Comparison of ENCODE assay signal across 14 cellular contexts in genomic region chr1:225650198-225650597, GRCh38. TPM values are rescaled to one million over a fixed set of nuclear protein-coding genes. Genes with fewer than 3 reads are reported as not detected.
DNase-seq lines count a peak whose midpoint lies in the region; ATAC-seq, FAIRE-seq and TF ChIP-seq lines count a peak whose summit lies in the region.
"Had no signal": no experiment of that assay in that cellular context is flagged by ENCODE, and none has a peak within 500 bp of the region (broad histone marks: within the 10 kb centered on the region; RNA-seq: fewer than 3 reads in every experiment).

No MANE protein-coding gene starts in this region.

- FAIRE-seq in H1 (lab: Jason Lieb, UNC), result no peak

- peak overlapping the region; percentile 99 for H3K9ac ChIP-seq in SK-N-SH
- H3K9ac ChIP-seq in H1 (replicated peaks in 1 of 4; ENCODE audit: extremely low read depth in 1 of 4, low read depth in 3 of 4, low read length in 3 of 4), result no peak overlapping the region
- H3K9ac ChIP-seq in neural cell (ENCODE audit: low read length), result no peak overlapping the region

- H4K20me1 ChIP-seq in SK-N-SH (ENCODE audit: insufficient read depth) (peaks cover 54% of the 10 kb centered on the region), H1 (replicated peaks in 1 of 2; ENCODE audit: control insufficient read depth in 1 of 2, insufficient read depth in 2 of 2, low read length in 2 of 2) (peaks cover 3 to 12% of the 10 kb centered on the region in 2 experiments), neural cell (ENCODE audit: insufficient read depth) (no peaks in the 10 kb centered on the region)

- H3F3A ChIP-seq in SK-N-SH (replicated peaks; ENCODE audit: insufficient read depth), result peaks cover 45% of the 10 kb centered on the region
- H3F3A ChIP-seq in neural cell (ENCODE audit: insufficient read depth, low read length, poor library complexity, severe bottlenecking), result no peaks in the 10 kb centered on the region

- no peak overlapping the region for H2BK15ac ChIP-seq in H1 (ENCODE audit: low read length)

- peak overlapping the region; percentile 72 to 90; a peak in 3 of 4 replicates for H3K27ac ChIP-seq in SK-N-SH (ENCODE audit: low read depth in 2 of 2, low read length in 1 of 2)
- no peak overlapping the region for H3K27ac ChIP-seq in H1 (ENCODE audit: low read depth, low read length)
- H3K27ac ChIP-seq in neural cell (ENCODE audit: low read length), result no peak overlapping the region
- peak overlapping the region; percentile 83 for H3K27ac ChIP-seq in upper lobe of right lung
- H3K27ac ChIP-seq: 22Rv1 had no signal

- POLR2A ChIA-PET in SK-N-SH (lab: Yijun Ruan, JAX) (no interaction called here), H1 (lab: Charles Lee; ENCODE audit: partially characterized antibody) (interaction anchor here (1.1 to 2.3 kb wide), 6 partner anchors 12 to 135 kb away, joined by 3 to 7 read pairs (median 4); no protein-coding TSS in a partner anchor)

- H3K79me1 ChIP-seq in H1 (ENCODE audit: low read depth, low read length), result no peaks in the 10 kb centered on the region

- H3K18ac ChIP-seq in H1 (ENCODE audit: extremely low read depth, low read length), result no peak overlapping the region

- TF ChIP-seq RAD21 in SK-N-SH (IDR thresholded peaks at IDR 0.05; ENCODE audit: low read length), result no peak
- TF ChIP-seq RAD21 in H1 (IDR thresholded peaks at IDR 0.05 in 1 of 2, conservative IDR thresholded peaks at IDR 0.05 in 1 of 2; ENCODE audit: low read depth in 2 of 2, low read length in 2 of 2), result no peak
- TF ChIP-seq RAD21 in neural cell (conservative IDR thresholded peaks at IDR 0.05), result no peak

- TF ChIP-seq EP300 in SK-N-SH (IDR thresholded peaks at IDR 0.05; ENCODE audit: borderline replicate concordance in 1 of 2, low read depth in 1 of 2, low read length in 1 of 2) (no peak), H1 (IDR thresholded peaks at IDR 0.05; ENCODE audit: borderline replicate concordance in 1 of 2, low read depth in 2 of 2, low read length in 2 of 2) (no peak), neural cell (conservative IDR thresholded peaks at IDR 0.05; ENCODE audit: poor library complexity, severe bottlenecking) (no peak)

- H3K9me3 ChIP-seq in SK-N-SH (peaks cover 2% of the 10 kb centered on the region; the same call in 1 of the 2 replicates), H1 (ENCODE audit: insufficient read depth in 2 of 2, low read depth in 1 of 2, low read length in 1 of 2) (no peaks in the 10 kb centered on the region), neural cell (ENCODE audit: low read length) (no peaks in the 10 kb centered on the region), upper lobe of right lung (no peaks in the 10 kb centered on the region)

- H2BK20ac ChIP-seq in H1 (ENCODE audit: low read length), result no peak overlapping the region

- peaks cover 11 to 19% of the 10 kb centered on the region in 2 experiments for H3K36me3 ChIP-seq in SK-N-SH (replicated peaks in 1 of 2; ENCODE audit: control insufficient read depth in 1 of 2, insufficient read depth in 2 of 2, low read length in 1 of 2)
- H3K36me3 ChIP-seq in H1 (ENCODE audit: control insufficient read depth in 2 of 4, insufficient read depth in 4 of 4, low read length in 3 of 4), result no peaks in the 10 kb centered on the region; a peak in 1 of 8 replicates
- no peaks in the 10 kb centered on the region for H3K36me3 ChIP-seq in neural cell (ENCODE audit: insufficient read depth, low read length)
- no peaks in the 10 kb centered on the region for H3K36me3 ChIP-seq in upper lobe of right lung

- no peak overlapping the region for H3K14ac ChIP-seq in H1 (ENCODE audit: insufficient read length)

- no peak overlapping the region for H2BK5ac ChIP-seq in H1 (ENCODE audit: low read depth, low read length)

- no peak overlapping the region for H4K8ac ChIP-seq in H1 (ENCODE audit: extremely low read depth, insufficient read depth, low read length)

- H3K4me3 Mint-ChIP-seq in activated CD8-positive, alpha-beta memory T cell treated with anti-CD3 and anti-CD28 coated beads, Interleukin-2, amount 10 ng/mL, durations not matched to agents 7 days and 5 days, result no peak overlapping the region
- H3K4me3 Mint-ChIP-seq: activated CD4-positive, alpha-beta memory T cell treated with anti-CD3 and anti-CD28 coated beads for 36 hours had no signal

- no peak overlapping the region for H3K4ac ChIP-seq in H1 (replicated peaks; ENCODE audit: insufficient read length, low read depth, low read length)

- H3K79me2 ChIP-seq in SK-N-SH (ENCODE audit: insufficient read depth), result peaks cover 85% of the 10 kb centered on the region
- H3K79me2 ChIP-seq in H1 (ENCODE audit: control insufficient read depth in 1 of 2, insufficient read depth in 2 of 2, low read length in 2 of 2), result peaks cover 59 to 72% of the 10 kb centered on the region in 2 experiments
- peaks cover 74% of the 10 kb centered on the region for H3K79me2 ChIP-seq in neural cell (replicated peaks; ENCODE audit: insufficient read depth, low read length)

- 68% methylated on average over 7 of the region's 7 CpGs for WGBS in SK-N-SH (ENCODE audit: low lambda C conversion rate)
- WGBS in H1 (ENCODE audit: extremely low coverage in 1 of 2, insufficient coverage in 1 of 2, insufficient read length in 1 of 2, insufficient replicate concordance in 2 of 2, low coverage in 1 of 2, low lambda C conversion rate in 2 of 2, missing lambda C conversion rate in 1 of 2), 2 experiments, result 85% methylated on average over 7 of the region's 7 CpGs; no CpG with 5 or more reads in 1 of the 2 experiments

- H3K27me3 Mint-ChIP-seq in activated CD8-positive, alpha-beta memory T cell treated with anti-CD3 and anti-CD28 coated beads, Interleukin-2, amount 10 ng/mL, durations not matched to agents 7 days and 5 days, result peaks cover 57% of the 10 kb centered on the region

- H3K9me2 ChIP-seq in SK-N-SH (no peaks in the 10 kb centered on the region), neural cell (ENCODE audit: insufficient read depth, low read length) (no peaks in the 10 kb centered on the region)

- H3K23me2 ChIP-seq in H1 (ENCODE audit: low read depth, low read length), result no peaks in the 10 kb centered on the region; the same call in 1 of the 2 replicates

- H3K4me1 Mint-ChIP-seq in activated CD8-positive, alpha-beta memory T cell treated with anti-CD3 and anti-CD28 coated beads, Interleukin-2, amount 10 ng/mL, durations not matched to agents 7 days and 5 days, result peaks cover 14% of the 10 kb centered on the region

- CTCF ChIA-PET in SK-N-SH (lab: Yijun Ruan, JAX) (interaction anchor here (0.8 to 1.0 kb wide), 3 partner anchors 88 to 175 kb away, joined by 3 read pairs; no protein-coding TSS in a partner anchor), H1 (lab: Charles Lee; ENCODE audit: partially characterized antibody) (no interaction called here)
- CTCF ChIA-PET in activated CD8-positive, alpha-beta memory T cell treated with anti-CD3 and anti-CD28 coated beads, Interleukin-2, amount 10 ng/mL, durations not matched to agents 7 days and 5 days (lab: Charles Lee), result no interaction called here

- H3K4me2 ChIP-seq in SK-N-SH (peak overlapping the region; percentile 74), H1 (ENCODE audit: insufficient read depth in 1 of 2, low read depth in 2 of 2, low read length in 2 of 2) (peak overlapping the region; percentile 40 to 56), neural cell (ENCODE audit: low read length) (peak overlapping the region; percentile 57)

- no peaks in the 10 kb centered on the region for H3K27me3 ChIP-seq in SK-N-SH (ENCODE audit: insufficient read depth)
- no peaks in the 10 kb centered on the region for H3K27me3 ChIP-seq in H1 (replicated peaks in 1 of 4; ENCODE audit: control insufficient read depth in 3 of 4, extremely low read depth in 1 of 4, insufficient read depth in 3 of 4, low read length in 3 of 4)
- H3K27me3 ChIP-seq in neural cell (ENCODE audit: insufficient read depth, low read depth, low read length), result no peaks in the 10 kb centered on the region
- H3K27me3 ChIP-seq in upper lobe of right lung, result no peaks in the 10 kb centered on the region

- no peak overlapping the region for H2BK120ac ChIP-seq in H1 (replicated peaks; ENCODE audit: low read depth, low read length)

- no peaks in the 10 kb centered on the region for H3K36me3 Mint-ChIP-seq in activated CD8-positive, alpha-beta memory T cell treated with anti-CD3 and anti-CD28 coated beads, Interleukin-2, amount 10 ng/mL, durations not matched to agents 7 days and 5 days
- H3K36me3 Mint-ChIP-seq: activated CD4-positive, alpha-beta memory T cell treated with anti-CD3 and anti-CD28 coated beads for 36 hours; T-cell had no signal

- H4K91ac ChIP-seq in H1 (replicated peaks; ENCODE audit: insufficient read length, low read length), result no peak overlapping the region

- DNase-seq in SK-N-SH (no peak), H1 (ENCODE audit: low read depth in 1 of 2, low spot score in 2 of 2) (no peak), upper lobe of right lung (no peak), NCI-H524 (lab: John Stamatoyannopoulos, UW) (no peak), NCI-H187 treated with DMSO at 0.1 percent for 48 hours (lab: John Stamatoyannopoulos, UW) (no peak)
- DNase-seq in activated CD8-positive, alpha-beta memory T cell treated with anti-CD3 and anti-CD28 coated beads, Interleukin-2, amount 10 ng/mL, durations not matched to agents 7 days and 5 days, result no peak
- DNase-seq: activated CD4-positive, alpha-beta memory T cell treated with anti-CD3 and anti-CD28 coated beads for 36 hours; EL; left colon; NCI-H774; T-cell had no signal

- H3K27ac Mint-ChIP-seq in activated CD8-positive, alpha-beta memory T cell treated with anti-CD3 and anti-CD28 coated beads, Interleukin-2, amount 10 ng/mL, durations not matched to agents 7 days and 5 days, result no peak overlapping the region
- H3K27ac Mint-ChIP-seq: activated CD4-positive, alpha-beta memory T cell treated with anti-CD3 and anti-CD28 coated beads for 36 hours; T-cell had no signal

- ATAC-seq in SK-N-SH treated with all-trans-retinoic acid at 6 μM for 48 hours (no peak), upper lobe of right lung (no peak)
- no peak for ATAC-seq in activated CD8-positive, alpha-beta memory T cell treated with anti-CD3 and anti-CD28 coated beads, Interleukin-2, amount 10 ng/mL, durations not matched to agents 7 days and 5 days
- ATAC-seq: left colon, T-cell had no signal

- TF ChIP-seq CTCF in SK-N-SH (IDR thresholded peaks at IDR 0.05) (no peak), H1 (IDR thresholded peaks at IDR 0.05; ENCODE audit: control extremely low read depth in 1 of 3, insufficient read depth in 1 of 3, low read depth in 1 of 3, low read length in 3 of 3) (no peak), neural cell (IDR thresholded peaks at IDR 0.05; ENCODE audit: poor library complexity, severe bottlenecking) (no peak), upper lobe of right lung (IDR thresholded peaks at IDR 0.05) (no peak)

- intact Hi-C loops in upper lobe of right lung (cut with DNase I), result no loop called here

- H2AFZ ChIP-seq in SK-N-SH (ENCODE audit: low read depth) (no peak overlapping the region), H1 (ENCODE audit: low read length) (no peak overlapping the region), neural cell (ENCODE audit: low read depth, low read length) (no peak overlapping the region)

- no peak overlapping the region for H2BK12ac ChIP-seq in H1 (ENCODE audit: low read depth, low read length)

- H3K9me3 Mint-ChIP-seq in activated CD8-positive, alpha-beta memory T cell treated with anti-CD3 and anti-CD28 coated beads, Interleukin-2, amount 10 ng/mL, durations not matched to agents 7 days and 5 days (ENCODE audit: low read depth), result no peaks in the 10 kb centered on the region
- H3K9me3 Mint-ChIP-seq: activated CD4-positive, alpha-beta memory T cell treated with anti-CD3 and anti-CD28 coated beads for 36 hours; T-cell had no signal

- no peak overlapping the region for H2AK5ac ChIP-seq in H1 (ENCODE audit: low read depth, low read length)

- no peak for TF ChIP-seq POLR2A in H1 (IDR thresholded peaks at IDR 0.05; ENCODE audit: control extremely low read depth in 1 of 2, low read depth in 2 of 2, low read length in 2 of 2)

- H3K23ac ChIP-seq in H1 (ENCODE audit: insufficient read length), result no peak overlapping the region

- H3K4me3 ChIP-seq in SK-N-SH (ENCODE audit: low read depth in 2 of 2, low read length in 1 of 2) (peak overlapping the region; percentile 96 to 98; a peak in 3 of 4 replicates), H1 (ENCODE audit: extremely low read depth in 1 of 4, insufficient read depth in 2 of 4, low read depth in 3 of 4, low read length in 4 of 4) (peak overlapping the region in 2 of 4 experiments; percentile 22 to 100; a peak in 3 of 8 replicates), neural cell (ENCODE audit: low read length) (peak overlapping the region; percentile 99), upper lobe of right lung (peak overlapping the region; percentile 83)

- peaks cover 18 to 20% of the 10 kb centered on the region in 2 experiments; a peak in 3 of 4 replicates for H3K4me1 ChIP-seq in SK-N-SH (ENCODE audit: control insufficient read depth in 1 of 2, insufficient read depth in 2 of 2, low read depth in 1 of 2, low read length in 1 of 2)
- peaks cover 0 to 3% (median 0%) of the 10 kb centered on the region in 4 experiments; a peak in 2 of 7 replicates for H3K4me1 ChIP-seq in H1 (replicated peaks in 1 of 4; ENCODE audit: control insufficient read depth in 3 of 4, insufficient read depth in 4 of 4, low read length in 3 of 4)
- peaks cover 5% of the 10 kb centered on the region for H3K4me1 ChIP-seq in upper lobe of right lung

- H4K5ac ChIP-seq in H1 (ENCODE audit: insufficient read length, low read depth, low read length), result no peak overlapping the region

- H3K56ac ChIP-seq in H1 (replicated peaks; ENCODE audit: insufficient read length, low read depth, low read length), result no peak overlapping the region

RNA-seq across cellular contexts. Expression of gene ENAH, which starts 2.7 kb away (rescaled TPM):
- 48.9 and 72.0 TPM in 2 replicates for polyA plus RNA-seq in SK-N-SH (2012; rRNA removed)
- polyA plus RNA-seq in SK-N-SH (2012; cell fraction: cytosol; rRNA removed), result 79.6 and 101 TPM in 2 replicates
- 19.8 and 65.1 TPM in 2 replicates for polyA plus RNA-seq in SK-N-SH (2012; cell fraction: nucleus; rRNA removed)
- total RNA-seq in H1 (2021; fragmentation: NEBNext Ultra II Directional; extraction: Animal tissue kit (Norgen Biotek cat#: 25700)), result 318 and 335 TPM in 2 replicates
- 33.1 and 39.1 TPM in 2 replicates for polyA plus RNA-seq in H1 (2011; rRNA removed)
- 81.1 TPM for polyA plus RNA-seq in H1 (2011; cell fraction: cytosol; rRNA removed)
- polyA plus RNA-seq in H1 (2011; cell fraction: nucleus; rRNA removed), result 80.2 TPM
- polyA plus RNA-seq in H1 (2012, experiment 1 of 2), result 133 to 180 TPM (median 159 TPM) in 4 replicates
- polyA plus RNA-seq in H1 (2012, experiment 2 of 2), result 7.6 TPM
- 182 TPM for polyA plus RNA-seq in H1 (2013, experiment 1 of 2)
- polyA plus RNA-seq in H1 (2013, experiment 2 of 2), result 183 TPM
- polyA minus RNA-seq in H1 (2011; rRNA and poly(A)+ RNA removed), result 343 and 463 TPM in 2 replicates
- polyA minus RNA-seq in H1 (2011; cell fraction: cytosol; rRNA and poly(A)+ RNA removed), result 96.7 TPM
- 136 TPM for polyA minus RNA-seq in H1 (2011; cell fraction: nucleus; rRNA and poly(A)+ RNA removed)
- 57.0 and 58.4 TPM in 2 replicates for polyA plus RNA-seq in neural cell
- polyA minus RNA-seq in neural cell, result 116 and 155 TPM in 2 replicates
- 67.4 TPM for total RNA-seq in upper lobe of right lung
- total RNA-seq in activated CD8-positive, alpha-beta memory T cell treated with anti-CD3 and anti-CD28 coated beads, Interleukin-2, amount 10 ng/mL, durations not matched to agents 7 days and 5 days, result not detected

Comparison
In these comparisons a context has a peak if more than half of its experiments do, and no peak if none do; other contexts are left out.
1. H3K27ac ChIP-seq: peak in SK-N-SH (2 of 2) and upper lobe of right lung (single experiment); none in H1 (single experiment) and neural cell (single experiment).
2. RNA of gene ENAH, which starts 2.7 kb away (total RNA-seq): 318 to 335 TPM in H1 and 67.4 TPM in upper lobe of right lung (single experiment); not detected in activated CD8-positive, alpha-beta memory T cell treated with anti-CD3 and anti-CD28 coated beads, Interleukin-2, amount 10 ng/mL, durations not matched to agents 7 days and 5 days; every median in the first group is over 10 times any median in the second.
3. Peak in every context shown above with its lines, with median percentiles within 50 percentile points of each other: H3K4me2 ChIP-seq.